12 cellular contexts compared by ENCODE assay signal in genomic region chr1:19814681-19815503, GRCh38. TPM values are rescaled to one million over a fixed set of nuclear protein-coding genes. Genes with fewer than 3 reads are reported as not detected.
DNase-seq lines count a peak whose midpoint lies in the region; ATAC-seq and TF ChIP-seq lines count a peak whose summit lies in the region.
"Had no signal": no experiment of that assay in that cellular context is flagged by ENCODE, and none has a peak within 500 bp of the region (broad histone marks: within the 10 kb centered on the region; RNA-seq: fewer than 3 reads in every experiment).

TSS of gene RNF186 (minus strand) at chr1:19815283. CDS start at chr1:19815101, 182 bp downstream.

- TF ChIP-seq CTCF in GM13976 (IDR thresholded peaks at IDR 0.05; ENCODE audit: borderline replicate concordance, control extremely low read depth, extremely low read depth, insufficient read depth, missing control alignments), result no peak

- H3K9me3 ChIP-seq in SJCRH30 (replicated peaks) (no peaks in the 10 kb centered on the region), muscle layer of duodenum (ENCODE audit: control insufficient read depth in 1 of 2, low read length in 2 of 2) (no peaks in the 10 kb centered on the region), T-helper 17 cell (ENCODE audit: control insufficient read depth, low read length, poor library complexity, severe bottlenecking) (no peaks in the 10 kb centered on the region)

- H3K27ac ChIP-seq in SJCRH30 (peak within 1 kb of the TSS; percentile 34), muscle layer of duodenum (ENCODE audit: low read length) (peak within 1 kb of the TSS; percentile 85)

- peaks cover 6% of the 10 kb centered on the region for H3K27me3 Mint-ChIP-seq in T-helper 17 cell

- peaks cover 3% of the 10 kb centered on the region for H3K36me3 Mint-ChIP-seq in T-helper 17 cell (ENCODE audit: low read depth)

- H3K4me3 Mint-ChIP-seq in T-helper 17 cell, result no peak within 1 kb of the TSS

- H3K4me3 ChIP-seq in SJCRH30 (peak within 1 kb of the TSS; percentile 1; the same call in 1 of the 2 replicates), muscle layer of duodenum (ENCODE audit: low read depth in 1 of 2, low read length in 2 of 2) (peak within 1 kb of the TSS in 1 of 2 donors; percentile 16)

- in situ Hi-C loops in GM13976 (cut with MboI; ENCODE audit: low sequenced_read_pairs, unreplicated experiment), result no loop called here

- no peaks in the 10 kb centered on the region for H3K27me3 ChIP-seq in SJCRH30
- H3K27me3 ChIP-seq in muscle layer of duodenum (ENCODE audit: low read depth, low read length), result no peaks in the 10 kb centered on the region

- no peak within 1 kb of the TSS for H3K27ac Mint-ChIP-seq in T-helper 17 cell
- H3K27ac Mint-ChIP-seq: IgD-negative memory B cell had no signal

- no peak for ATAC-seq in T-helper 17 cell
- ATAC-seq in GM18502 (IDR thresholded peaks at IDR 0.05; ENCODE audit: poor library complexity, unreplicated experiment), result no peak

- DNase-seq in COLO668 (lab: John Stamatoyannopoulos, UW; ENCODE audit: unreplicated experiment) (peak; percentile 98), NCI-H1417 (lab: John Stamatoyannopoulos, UW) (peak; percentile 49 to 69 (median 54)), SJCRH30 (peak; percentile 30 to 59), T-helper 17 cell (no peak), GM13976 (ENCODE audit: low spot score) (no peak)
- DNase-seq in activated CD4-positive, CD25-positive, alpha-beta regulatory T cell treated with anti-CD3 and anti-CD28 coated beads, Interleukin-2, amount 50 U/mL, for 72 hours, result no peak
- DNase-seq: AML-193 had no signal

- no peaks in the 10 kb centered on the region for H3K36me3 ChIP-seq in SJCRH30
- no peaks in the 10 kb centered on the region for H3K36me3 ChIP-seq in muscle layer of duodenum (ENCODE audit: control insufficient read depth in 1 of 2, insufficient read depth in 2 of 2, low read length in 2 of 2)

- peaks cover 2% of the 10 kb centered on the region for H3K4me1 Mint-ChIP-seq in T-helper 17 cell

- H3K4me1 ChIP-seq in SJCRH30, result peaks cover 37% of the 10 kb centered on the region
- no peaks in the 10 kb centered on the region for H3K4me1 ChIP-seq in muscle layer of duodenum (ENCODE audit: control insufficient read depth in 1 of 2, insufficient read depth in 2 of 2, low read length in 2 of 2)

RNA-seq across cellular contexts. Expression of gene RNF186, which starts in this region (rescaled TPM):
- 0.73 and 0.86 TPM in 2 replicates for total RNA-seq in SJCRH30 (2014; rRNA removed; shearing (Covaris generic))
- total RNA-seq in T-helper 17 cell, result not detected
- total RNA-seq: fibroblast of lung, skeletal muscle tissue had no signal

Comparison
In these comparisons a context has a peak if more than half of its experiments do, and no peak if none do; other contexts are left out.
1. Peak in DNase-seq, H3K4me3 ChIP-seq and H3K27ac ChIP-seq in SJCRH30; RNA of the gene not detected or under 1 TPM.
2. DNase-seq: peak in COLO668 (single experiment) and NCI-H1417 (3 of 3); none in activated CD4-positive, CD25-positive, alpha-beta regulatory T cell treated with anti-CD3 and anti-CD28 coated beads, Interleukin-2, amount 50 U/mL, for 72 hours (single experiment), T-helper 17 cell (0 of 3) and GM13976 (single experiment).